Comparison of ENCODE assay signal across 1 cellular context in genomic region chr1:232943679-232944252, GRCh38.
TF ChIP-seq lines count a peak whose summit lies in the region.

No MANE protein-coding gene starts in this region.

TF ChIP-seq in GM23338, 12 proteins besides CTCF, POLR2A, EP300 and RAD21 (continued from another document):
- TF ChIP-seq ETS1 (IDR thresholded peaks at IDR 0.05): no peak
